In genomic region chr2:14288016-14288415, GRCh38 we compare ENCODE assay signal across 1 cellular context.
TF ChIP-seq lines count a peak whose summit lies in the region.

No MANE protein-coding gene starts in this region.

TF ChIP-seq in GM23338, 12 proteins besides CTCF, POLR2A, EP300 and RAD21 (continued from another document):
- TF ChIP-seq ZNF462 (CRISPR knock-in tag; IDR thresholded peaks at IDR 0.05) = no peak
- TF ChIP-seq EZH2 (IDR thresholded peaks at IDR 0.05; ENCODE audit: low read depth, unreplicated experiment) = no peak
- no peak for TF ChIP-seq ZNF331 (CRISPR knock-in tag; IDR thresholded peaks at IDR 0.05; ENCODE audit: low read depth)
- no peak for TF ChIP-seq STAT1 (IDR thresholded peaks at IDR 0.05; ENCODE audit: unreplicated experiment)
- no peak for TF ChIP-seq POLR2AphosphoS5 (IDR thresholded peaks at IDR 0.05; ENCODE audit: low read depth)
- TF ChIP-seq ETS1 (IDR thresholded peaks at IDR 0.05) = no peak
